22 cellular contexts compared by ENCODE assay signal in genomic region chr9:88775966-88776365, GRCh38.
A peak's percentile ranks its signal among the peaks of the same experiment; 100 is the strongest.
DNase-seq lines count a peak whose midpoint lies in the region; ATAC-seq and TF ChIP-seq lines count a peak whose summit lies in the region.
"Had no signal": no experiment of that assay in that cellular context is flagged by ENCODE, and none has a peak within 500 bp of the region (broad histone marks: within the 10 kb centered on the region; RNA-seq: fewer than 3 reads in every experiment).

No MANE protein-coding gene starts in this region.

- H3K27me3 Mint-ChIP-seq in chondrocyte (ENCODE audit: low read depth) = no peaks in the 10 kb centered on the region
- H3K27me3 Mint-ChIP-seq in neural progenitor cell (ENCODE audit: insufficient read depth, low read depth) = peaks cover 11% of the 10 kb centered on the region

- H3K27ac Mint-ChIP-seq in chondrocyte (ENCODE audit: unreplicated experiment) (peak overlapping the region; percentile 25), neural progenitor cell (peak overlapping the region; percentile 87)
- H3K27ac Mint-ChIP-seq: activated T-cell treated with anti-CD3 and anti-CD28 coated beads, Interleukin-2, amount 50 U/mL, for 24 hours; IgD-negative memory B cell had no signal

- H3K4me3 Mint-ChIP-seq in chondrocyte (ENCODE audit: unreplicated experiment) (no peak overlapping the region), neural progenitor cell (no peak overlapping the region)
- H3K4me3 Mint-ChIP-seq: activated T-cell treated with anti-CD3 and anti-CD28 coated beads, Interleukin-2, amount 50 U/mL, for 24 hours had no signal

- H3K27ac ChIP-seq in left ventricle myocardium inferior (replicated peaks) (peak overlapping the region; percentile 77), neural progenitor cell (no peak overlapping the region)

- no peaks in the 10 kb centered on the region for H3K36me3 Mint-ChIP-seq in chondrocyte (ENCODE audit: low read depth)
- H3K36me3 Mint-ChIP-seq in neural progenitor cell = no peaks in the 10 kb centered on the region

- peaks cover 15% of the 10 kb centered on the region for H3F3A ChIP-seq in neural progenitor cell (ENCODE audit: low read depth)

- H3K4me3 ChIP-seq in left ventricle myocardium inferior = no peak overlapping the region
- H3K4me3 ChIP-seq in neural progenitor cell = no peak overlapping the region
- no peak overlapping the region for H3K4me3 ChIP-seq in BE2C (ENCODE audit: low read depth, low read length)
- H3K4me3 ChIP-seq: heart right ventricle had no signal

- no peak overlapping the region for H3K4me2 ChIP-seq in neural progenitor cell

- H3K9me3 Mint-ChIP-seq in chondrocyte (ENCODE audit: low read depth) (peaks cover 4% of the 10 kb centered on the region), neural progenitor cell (peaks cover 2% of the 10 kb centered on the region)
- H3K9me3 Mint-ChIP-seq: activated T-cell treated with anti-CD3 and anti-CD28 coated beads, Interleukin-2, amount 50 U/mL, for 24 hours had no signal

- peaks cover 55% of the 10 kb centered on the region for H3K4me1 Mint-ChIP-seq in chondrocyte (ENCODE audit: low read depth)
- H3K4me1 Mint-ChIP-seq in neural progenitor cell = peaks cover 74% of the 10 kb centered on the region

- H3K4me1 ChIP-seq in left ventricle myocardium inferior = peaks cover 49% of the 10 kb centered on the region
- H3K4me1 ChIP-seq in neural progenitor cell = peaks cover 48% of the 10 kb centered on the region
- peaks cover 4% of the 10 kb centered on the region for H3K4me1 ChIP-seq in BE2C

- no peak for DNase-seq in left ventricle myocardium inferior
- no peak for DNase-seq in Right ventricle myocardium superior
- no peak for DNase-seq in chondrocyte (ENCODE audit: low spot score)
- DNase-seq in neural progenitor cell (ENCODE audit: low spot score) = no peak
- no peak for DNase-seq in BE2C
- no peak for DNase-seq in GOT3 (lab: John Stamatoyannopoulos, UW)
- no peak for DNase-seq in central memory CD4-positive, alpha-beta T cell
- DNase-seq: activated CD4-positive, alpha-beta T cell treated with anti-CD3 and anti-CD28 coated beads for 1 hour; activated naive CD4-positive, alpha-beta T cell treated with Interleukin-2 at 50 U/mL for 16 hours; activated T-cell treated with anti-CD3 and anti-CD28 coated beads, Interleukin-2, amount 50 U/mL, for 24 hours; amniotic stem cell; C1 segment of cervical spinal cord; heart right ventricle; MM.1S; NCI-H146; NCI-H2171; NCI-H526 treated with DMSO at 0.1 percent for 48 hours; small intestine; stimulated activated CD4-positive, alpha-beta T cell treated with anti-CD3 and anti-CD28 coated beads, Interleukin-2, amount 100 ng/mL, for 48 hours; stimulated activated naive CD4-positive, alpha-beta T cell treated with Interleukin-2 at 50 U/mL for 16 hours had no signal

- ATAC-seq in Right ventricle myocardium superior (ENCODE audit: poor library complexity) (no peak), HG02852 (IDR thresholded peaks at IDR 0.05; ENCODE audit: unreplicated experiment) (no peak)

- H3K79me2 ChIP-seq in neural progenitor cell (ENCODE audit: low read depth) = no peaks in the 10 kb centered on the region

- H3K36me3 ChIP-seq in left ventricle myocardium inferior = no peaks in the 10 kb centered on the region
- peaks cover 3% of the 10 kb centered on the region for H3K36me3 ChIP-seq in neural progenitor cell
- no peaks in the 10 kb centered on the region for H3K36me3 ChIP-seq in BE2C
- H3K36me3 ChIP-seq: heart right ventricle had no signal

- no peaks in the 10 kb centered on the region for H4K20me1 ChIP-seq in neural progenitor cell (ENCODE audit: low read depth)

- no peak for TF ChIP-seq CTCF in left ventricle myocardium inferior (IDR thresholded peaks at IDR 0.05; ENCODE audit: borderline replicate concordance)
- TF ChIP-seq CTCF in chondrocyte (IDR thresholded peaks at IDR 0.05) = no peak
- TF ChIP-seq CTCF in neural progenitor cell (IDR thresholded peaks at IDR 0.05) = no peak
- TF ChIP-seq CTCF in BE2C (IDR thresholded peaks at IDR 0.05; ENCODE audit: low read depth, low read length) = no peak

- no peak overlapping the region for H2AFZ ChIP-seq in neural progenitor cell (replicated peaks)

- H3K9me3 ChIP-seq in left ventricle myocardium inferior (replicated peaks) = no peaks in the 10 kb centered on the region
- no peaks in the 10 kb centered on the region for H3K9me3 ChIP-seq in neural progenitor cell (ENCODE audit: low read depth)
- H3K9me3 ChIP-seq in BE2C = no peaks in the 10 kb centered on the region
- H3K9me3 ChIP-seq: heart right ventricle had no signal

- intact Hi-C loops in left ventricle myocardium inferior (cut with micrococcal nuclease) (no loop called here), Right ventricle myocardium superior (cut with DNase I) (no loop called here)

- no peak overlapping the region for H3K9ac ChIP-seq in neural progenitor cell

- H3K27me3 ChIP-seq in left ventricle myocardium inferior (ENCODE audit: low read depth) = no peaks in the 10 kb centered on the region
- no peaks in the 10 kb centered on the region for H3K27me3 ChIP-seq in neural progenitor cell
- no peaks in the 10 kb centered on the region for H3K27me3 ChIP-seq in BE2C
- H3K27me3 ChIP-seq: heart right ventricle had no signal
